Comparison of ENCODE assay signal across 11 cellular contexts in the genomic region with DNA sequence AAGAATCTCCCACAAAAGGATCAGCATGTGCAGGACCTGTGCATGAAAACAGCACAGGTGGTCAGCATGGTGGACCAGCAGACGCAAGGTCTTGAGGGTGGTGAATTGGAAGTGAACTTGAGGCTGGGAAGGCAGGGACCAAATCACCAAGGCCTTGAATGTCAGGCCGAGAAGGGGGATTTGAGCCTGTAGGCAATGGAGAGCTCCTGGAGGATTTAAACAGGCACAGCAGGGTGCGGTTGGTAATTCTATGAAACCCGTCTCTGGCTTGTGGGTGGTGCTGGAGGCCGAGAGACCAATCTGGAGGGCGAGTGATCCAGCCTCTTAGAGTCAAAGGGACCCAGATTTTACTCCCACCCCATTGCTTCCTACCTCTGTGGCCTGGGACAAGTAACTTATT. TPM values are rescaled to one million over a fixed set of nuclear protein-coding genes. Genes with fewer than 3 reads are reported as not detected.
A peak's percentile ranks its signal among the peaks of the same experiment; 100 is the strongest.
DNase-seq lines count a peak whose midpoint lies in the region.
"Had no signal": no experiment of that assay in that cellular context is flagged by ENCODE, and none has a peak within 500 bp of the region (broad histone marks: within the 10 kb centered on the region; RNA-seq: fewer than 3 reads in every experiment).

No MANE protein-coding gene starts in this region.

- no peaks in the 10 kb centered on the region for H3K27me3 ChIP-seq in ACC112 (ENCODE audit: insufficient read depth, low read length)
- no peaks in the 10 kb centered on the region for H3K27me3 ChIP-seq in HUES48 (ENCODE audit: control insufficient read depth, insufficient read depth, low read length)
- H3K27me3 ChIP-seq in duodenal mucosa (ENCODE audit: control insufficient read depth in 1 of 2, insufficient read depth in 2 of 2, low read length in 2 of 2), result no peaks in the 10 kb centered on the region
- H3K27me3 ChIP-seq in muscle layer of colon (ENCODE audit: control insufficient read depth in 1 of 2, insufficient read depth in 2 of 2, low read length in 2 of 2), result no peaks in the 10 kb centered on the region

- H3K9ac ChIP-seq in HUES48 (ENCODE audit: low read depth, low read length) (no peak overlapping the region), duodenal mucosa (ENCODE audit: low read depth in 1 of 2, low read length in 2 of 2) (peak overlapping the region; percentile 18 to 25), muscle layer of colon (ENCODE audit: low read length) (no peak overlapping the region)

- no peak for DNase-seq in NCI-H2029 (lab: John Stamatoyannopoulos, UW)
- no peak for DNase-seq in mesenteric fat pad (ENCODE audit: low spot score)
- DNase-seq in NCI-H345 treated with DMSO at 0.1 percent for 48 hours (lab: John Stamatoyannopoulos, UW; ENCODE audit: unreplicated experiment), result no peak
- DNase-seq in occipital lobe (lab: John Stamatoyannopoulos, UW), result no peak
- DNase-seq: hippocampal formation, NCI-H1436 treated with DMSO at 0.1 percent for 48 hours had no signal

- H3K4me1 ChIP-seq in ACC112 (ENCODE audit: control insufficient read depth, insufficient read depth, low read length, unreplicated experiment), result peaks cover 33% of the 10 kb centered on the region
- H3K4me1 ChIP-seq in HUES48 (ENCODE audit: control insufficient read depth, insufficient read depth, low read length), result peaks cover 40% of the 10 kb centered on the region
- peaks cover 73 to 76% of the 10 kb centered on the region in 2 donors for H3K4me1 ChIP-seq in duodenal mucosa (ENCODE audit: control insufficient read depth in 1 of 2, insufficient read depth in 2 of 2, low read length in 2 of 2)
- H3K4me1 ChIP-seq in muscle layer of colon (ENCODE audit: insufficient read depth, low read length), result peaks cover 10% of the 10 kb centered on the region

- H3K9me3 ChIP-seq in HUES48 (ENCODE audit: control insufficient read depth, insufficient read depth, low read length) (peaks cover 5% of the 10 kb centered on the region; the same call in 1 of the 2 replicates), duodenal mucosa (ENCODE audit: control insufficient read depth in 1 of 2, low read length in 2 of 2) (no peaks in the 10 kb centered on the region), muscle layer of colon (ENCODE audit: low read length) (no peaks in the 10 kb centered on the region)
- H3K9me3 ChIP-seq: neutrophil had no signal

- H2AFZ ChIP-seq in ACC112 (ENCODE audit: low read length, unreplicated experiment), result no peak overlapping the region

- no peak overlapping the region for H3K27ac ChIP-seq in ACC112 (ENCODE audit: low read depth, low read length)
- peak overlapping the region; percentile 48 for H3K27ac ChIP-seq in HUES48 (ENCODE audit: low read depth, low read length)
- H3K27ac ChIP-seq in duodenal mucosa (ENCODE audit: low read depth, low read length), result no peak overlapping the region
- peak overlapping the region; percentile 38 for H3K27ac ChIP-seq in muscle layer of colon (ENCODE audit: low read depth, low read length)
- H3K27ac ChIP-seq: neutrophil had no signal

- H3K79me2 ChIP-seq in ACC112 (ENCODE audit: control insufficient read depth, insufficient read depth, low read length, unreplicated experiment), result peaks cover 70% of the 10 kb centered on the region

- H3K36me3 ChIP-seq in ACC112 (ENCODE audit: insufficient read depth, low read length) (no peaks in the 10 kb centered on the region), HUES48 (ENCODE audit: control insufficient read depth, insufficient read depth, low read length) (peaks cover 10% of the 10 kb centered on the region; the same call in 1 of the 2 replicates), duodenal mucosa (ENCODE audit: control insufficient read depth in 1 of 2, insufficient read depth in 2 of 2, low read length in 2 of 2) (no peaks in the 10 kb centered on the region), muscle layer of colon (ENCODE audit: insufficient read depth, low read length) (no peaks in the 10 kb centered on the region)
- H3K36me3 ChIP-seq: neutrophil had no signal

- H3K4me3 ChIP-seq in ACC112 (ENCODE audit: low read depth, low read length) (peak overlapping the region; percentile 83), HUES48 (ENCODE audit: low read depth, low read length) (peak overlapping the region; percentile 96), duodenal mucosa (ENCODE audit: low read depth in 1 of 2, low read length in 2 of 2) (peak overlapping the region in 1 of 2 donors; percentile 80), muscle layer of colon (ENCODE audit: low read depth in 1 of 2, low read length in 2 of 2) (no peak overlapping the region)

RNA-seq across cellular contexts. Expression of a gene that starts 2.4 kb away (rescaled TPM):
- total RNA-seq in mesenteric fat pad (185 TPM), occipital lobe (12.3 TPM)

Comparison
In these comparisons a context has a peak if more than half of its experiments do, and no peak if none do; other contexts are left out.
1. H3K27ac ChIP-seq: peak in HUES48 (single experiment) and muscle layer of colon (single experiment); none in ACC112 (single experiment) and duodenal mucosa (single experiment).
2. H3K4me3 ChIP-seq: peak in ACC112 (single experiment) and HUES48 (single experiment); none in muscle layer of colon (0 of 2).
3. H3K9ac ChIP-seq: peak in duodenal mucosa (2 of 2); none in HUES48 (single experiment) and muscle layer of colon (single experiment).
4. RNA of a gene that starts 2.4 kb away (total RNA-seq): 185 TPM in mesenteric fat pad (single experiment); 12.3 TPM in occipital lobe (single experiment); every median in the first group is over 10 times any median in the second.